In the genomic region with DNA sequence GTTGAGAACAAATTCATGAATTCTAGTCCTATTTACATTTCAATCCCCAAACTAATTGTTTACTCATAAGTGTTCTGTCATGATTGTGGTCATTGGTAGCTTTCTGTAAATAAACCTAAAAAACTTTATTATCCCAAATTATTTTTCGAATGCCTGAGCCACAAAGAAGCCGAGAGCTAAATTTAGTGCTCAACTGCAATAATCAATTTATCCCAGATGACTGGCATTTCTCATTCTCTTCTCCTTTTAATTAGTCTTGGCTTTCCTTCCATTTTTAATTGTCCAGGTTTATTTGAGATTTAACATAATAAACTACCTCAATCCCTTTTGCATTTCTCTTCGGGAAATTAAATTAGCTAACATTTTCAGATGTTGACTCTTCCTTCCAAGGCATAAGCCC, we compare ENCODE assay signal across 23 cellular contexts.
DNase-seq lines count a peak whose midpoint lies in the region; ATAC-seq and TF ChIP-seq lines count a peak whose summit lies in the region.
"Had no signal": no experiment of that assay in that cellular context is flagged by ENCODE, and none has a peak within 500 bp of the region (broad histone marks: within the 10 kb centered on the region; RNA-seq: fewer than 3 reads in every experiment).

No MANE protein-coding gene starts in this region.

- H2AFZ ChIP-seq in neural progenitor cell (replicated peaks), result no peak overlapping the region

- ATAC-seq in SK-N-SH treated with all-trans-retinoic acid at 6 μM for 48 hours (no peak), HG02763 (IDR thresholded peaks at IDR 0.05; ENCODE audit: unreplicated experiment) (no peak)
- ATAC-seq: GM12878 had no signal

- no peak overlapping the region for H3K9ac ChIP-seq in neural progenitor cell
- H3K9ac ChIP-seq: BLaER1 had no signal

- no peaks in the 10 kb centered on the region for H3K27me3 ChIP-seq in neural progenitor cell
- H3K27me3 ChIP-seq: BE2C, BLaER1 had no signal

- H4K20me1 ChIP-seq in neural progenitor cell (ENCODE audit: low read depth), result no peaks in the 10 kb centered on the region
- H4K20me1 ChIP-seq: BLaER1 had no signal

- no peak overlapping the region for H3K27ac ChIP-seq in neural progenitor cell
- H3K27ac ChIP-seq: BLaER1 had no signal

- peaks cover 5% of the 10 kb centered on the region for H3K27me3 Mint-ChIP-seq in neural progenitor cell (ENCODE audit: insufficient read depth, low read depth)

- no peaks in the 10 kb centered on the region for H3K36me3 ChIP-seq in neural progenitor cell
- H3K36me3 ChIP-seq: BE2C, BLaER1 had no signal

- peaks cover 23% of the 10 kb centered on the region for H3K4me1 Mint-ChIP-seq in neural progenitor cell
- H3K4me1 Mint-ChIP-seq: CD14-positive monocyte; CD4-positive, alpha-beta memory T cell; CD4-positive, CD25-positive, alpha-beta regulatory T cell; CD8-positive, alpha-beta memory T cell had no signal

- H3F3A ChIP-seq in neural progenitor cell (ENCODE audit: low read depth), result no peaks in the 10 kb centered on the region

- H3K4me3 Mint-ChIP-seq in neural progenitor cell, result no peak overlapping the region
- H3K4me3 Mint-ChIP-seq: CD14-positive monocyte; CD4-positive, alpha-beta memory T cell; CD4-positive, CD25-positive, alpha-beta regulatory T cell; CD8-positive, alpha-beta memory T cell had no signal

- no peaks in the 10 kb centered on the region for H3K9me3 ChIP-seq in neural progenitor cell (ENCODE audit: low read depth)
- H3K9me3 ChIP-seq: BE2C, BLaER1 had no signal

- no peaks in the 10 kb centered on the region for H3K9me3 Mint-ChIP-seq in neural progenitor cell
- H3K9me3 Mint-ChIP-seq: CD4-positive, alpha-beta memory T cell; CD4-positive, CD25-positive, alpha-beta regulatory T cell; CD8-positive, alpha-beta memory T cell had no signal

- H3K36me3 Mint-ChIP-seq in neural progenitor cell, result no peaks in the 10 kb centered on the region
- H3K36me3 Mint-ChIP-seq: CD14-positive monocyte; CD4-positive, alpha-beta memory T cell; CD4-positive, CD25-positive, alpha-beta regulatory T cell; CD8-positive, alpha-beta memory T cell had no signal

- DNase-seq in neural progenitor cell (ENCODE audit: low spot score), result no peak
- DNase-seq in mesenteric fat pad (ENCODE audit: low spot score), result no peak
- DNase-seq in retina, result no peak
- DNase-seq: 8988T; ACHN; C1 segment of cervical spinal cord; CD4-positive, alpha-beta memory T cell; CD4-positive, CD25-positive, alpha-beta regulatory T cell; CD8-positive, alpha-beta memory T cell; COR-L47; DMS 273 treated with DMSO at 0.1 percent for 48 hours; DMS153; DMS53; DMS79; DND-41; EL; GDM1 had no signal

- no peaks in the 10 kb centered on the region for H3K79me2 ChIP-seq in neural progenitor cell (ENCODE audit: low read depth)

- peaks cover 7% of the 10 kb centered on the region for H3K4me1 ChIP-seq in neural progenitor cell
- H3K4me1 ChIP-seq: BLaER1 had no signal

- TF ChIP-seq CTCF in neural progenitor cell (IDR thresholded peaks at IDR 0.05), result no peak

- H3K4me2 ChIP-seq in neural progenitor cell, result no peak overlapping the region
- H3K4me2 ChIP-seq: BLaER1 had no signal

- H3K4me3 ChIP-seq in neural progenitor cell, result no peak overlapping the region
- H3K4me3 ChIP-seq: BLaER1, GM12878 had no signal

- H3K27ac Mint-ChIP-seq in neural progenitor cell, result peak overlapping the region; percentile 18
- H3K27ac Mint-ChIP-seq: CD14-positive monocyte; CD4-positive, alpha-beta memory T cell; CD4-positive, CD25-positive, alpha-beta regulatory T cell; CD8-positive, alpha-beta memory T cell had no signal

TF ChIP-seq in SK-N-SH treated with all-trans-retinoic acid at 6 μM for 48 hours, 23 proteins besides CTCF, POLR2A, EP300 and RAD21:
- no peak; the same call in 1 of the 2 replicates for TF ChIP-seq CSDC2 (CRISPR knock-in tag; IDR thresholded peaks at IDR 0.05)
- TF ChIP-seq, protein P1, sequence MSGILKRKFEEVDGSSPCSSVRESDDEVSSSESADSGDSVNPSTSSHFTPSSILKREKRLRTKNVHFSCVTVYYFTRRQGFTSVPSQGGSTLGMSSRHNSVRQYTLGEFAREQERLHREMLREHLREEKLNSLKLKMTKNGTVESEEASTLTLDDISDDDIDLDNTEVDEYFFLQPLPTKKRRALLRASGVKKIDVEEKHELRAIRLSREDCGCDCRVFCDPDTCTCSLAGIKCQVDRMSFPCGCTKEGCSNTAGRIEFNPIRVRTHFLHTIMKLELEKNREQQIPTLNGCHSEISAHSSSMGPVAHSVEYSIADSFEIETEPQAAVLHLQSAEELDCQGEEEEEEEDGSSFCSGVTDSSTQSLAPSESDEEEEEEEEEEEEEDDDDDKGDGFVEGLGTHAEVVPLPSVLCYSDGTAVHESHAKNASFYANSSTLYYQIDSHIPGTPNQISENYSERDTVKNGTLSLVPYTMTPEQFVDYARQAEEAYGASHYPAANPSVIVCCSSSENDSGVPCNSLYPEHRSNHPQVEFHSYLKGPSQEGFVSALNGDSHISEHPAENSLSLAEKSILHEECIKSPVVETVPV (CRISPR knock-in tag; IDR thresholded peaks at IDR 0.05), result no peak
- TF ChIP-seq, protein P2, sequence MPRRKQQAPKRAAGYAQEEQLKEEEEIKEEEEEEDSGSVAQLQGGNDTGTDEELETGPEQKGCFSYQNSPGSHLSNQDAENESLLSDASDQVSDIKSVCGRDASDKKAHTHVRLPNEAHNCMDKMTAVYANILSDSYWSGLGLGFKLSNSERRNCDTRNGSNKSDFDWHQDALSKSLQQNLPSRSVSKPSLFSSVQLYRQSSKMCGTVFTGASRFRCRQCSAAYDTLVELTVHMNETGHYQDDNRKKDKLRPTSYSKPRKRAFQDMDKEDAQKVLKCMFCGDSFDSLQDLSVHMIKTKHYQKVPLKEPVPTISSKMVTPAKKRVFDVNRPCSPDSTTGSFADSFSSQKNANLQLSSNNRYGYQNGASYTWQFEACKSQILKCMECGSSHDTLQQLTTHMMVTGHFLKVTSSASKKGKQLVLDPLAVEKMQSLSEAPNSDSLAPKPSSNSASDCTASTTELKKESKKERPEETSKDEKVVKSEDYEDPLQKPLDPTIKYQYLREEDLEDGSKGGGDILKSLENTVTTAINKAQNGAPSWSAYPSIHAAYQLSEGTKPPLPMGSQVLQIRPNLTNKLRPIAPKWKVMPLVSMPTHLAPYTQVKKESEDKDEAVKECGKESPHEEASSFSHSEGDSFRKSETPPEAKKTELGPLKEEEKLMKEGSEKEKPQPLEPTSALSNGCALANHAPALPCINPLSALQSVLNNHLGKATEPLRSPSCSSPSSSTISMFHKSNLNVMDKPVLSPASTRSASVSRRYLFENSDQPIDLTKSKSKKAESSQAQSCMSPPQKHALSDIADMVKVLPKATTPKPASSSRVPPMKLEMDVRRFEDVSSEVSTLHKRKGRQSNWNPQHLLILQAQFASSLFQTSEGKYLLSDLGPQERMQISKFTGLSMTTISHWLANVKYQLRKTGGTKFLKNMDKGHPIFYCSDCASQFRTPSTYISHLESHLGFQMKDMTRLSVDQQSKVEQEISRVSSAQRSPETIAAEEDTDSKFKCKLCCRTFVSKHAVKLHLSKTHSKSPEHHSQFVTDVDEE (CRISPR knock-in tag; IDR thresholded peaks at IDR 0.05), result peak; percentile 18; the same call in 1 of the 2 replicates
- TF ChIP-seq, protein P3, sequence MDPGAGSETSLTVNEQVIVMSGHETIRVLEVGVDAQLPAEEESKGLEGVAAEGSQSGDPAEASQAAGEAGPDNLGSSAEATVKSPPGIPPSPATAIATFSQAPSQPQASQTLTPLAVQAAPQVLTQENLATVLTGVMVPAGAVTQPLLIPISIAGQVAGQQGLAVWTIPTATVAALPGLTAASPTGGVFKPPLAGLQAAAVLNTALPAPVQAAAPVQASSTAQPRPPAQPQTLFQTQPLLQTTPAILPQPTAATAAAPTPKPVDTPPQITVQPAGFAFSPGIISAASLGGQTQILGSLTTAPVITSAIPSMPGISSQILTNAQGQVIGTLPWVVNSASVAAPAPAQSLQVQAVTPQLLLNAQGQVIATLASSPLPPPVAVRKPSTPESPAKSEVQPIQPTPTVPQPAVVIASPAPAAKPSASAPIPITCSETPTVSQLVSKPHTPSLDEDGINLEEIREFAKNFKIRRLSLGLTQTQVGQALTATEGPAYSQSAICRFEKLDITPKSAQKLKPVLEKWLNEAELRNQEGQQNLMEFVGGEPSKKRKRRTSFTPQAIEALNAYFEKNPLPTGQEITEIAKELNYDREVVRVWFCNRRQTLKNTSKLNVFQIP (CRISPR knock-in tag; IDR thresholded peaks at IDR 0.05; ENCODE audit: borderline replicate concordance, low read depth), result no peak
- no peak for TF ChIP-seq ZFP30 (CRISPR knock-in tag; IDR thresholded peaks at IDR 0.05)
- peak; percentile 42; the same call in 1 of the 2 replicates for TF ChIP-seq ISL1 (CRISPR knock-in tag; IDR thresholded peaks at IDR 0.05)
- TF ChIP-seq ZNF565 (CRISPR knock-in tag; conservative IDR thresholded peaks at IDR 0.05; ENCODE audit: low read depth), result no peak
- TF ChIP-seq TCF4 (CRISPR knock-in tag; IDR thresholded peaks at IDR 0.05; ENCODE audit: borderline replicate concordance), result peak; percentile 76
- TF ChIP-seq TOX (CRISPR knock-in tag; IDR thresholded peaks at IDR 0.05; ENCODE audit: borderline replicate concordance), result no peak
- TF ChIP-seq ZFP3 (CRISPR knock-in tag; IDR thresholded peaks at IDR 0.05), result no peak
- 0 out of 2 replicates have a peak, but pooled peaks have one; percentile 62 for TF ChIP-seq PPARA (CRISPR knock-in tag; IDR thresholded peaks at IDR 0.05; ENCODE audit: borderline replicate concordance)
- no peak for TF ChIP-seq ARNTL (CRISPR knock-in tag; IDR thresholded peaks at IDR 0.05; ENCODE audit: borderline replicate concordance, low read depth)
TF ChIP-seq in SK-N-SH treated with all-trans-retinoic acid at 6 μM for 48 hours: peak in this region for 4.
